ENCODE assay signal across 16 cellular contexts in the genomic region with DNA sequence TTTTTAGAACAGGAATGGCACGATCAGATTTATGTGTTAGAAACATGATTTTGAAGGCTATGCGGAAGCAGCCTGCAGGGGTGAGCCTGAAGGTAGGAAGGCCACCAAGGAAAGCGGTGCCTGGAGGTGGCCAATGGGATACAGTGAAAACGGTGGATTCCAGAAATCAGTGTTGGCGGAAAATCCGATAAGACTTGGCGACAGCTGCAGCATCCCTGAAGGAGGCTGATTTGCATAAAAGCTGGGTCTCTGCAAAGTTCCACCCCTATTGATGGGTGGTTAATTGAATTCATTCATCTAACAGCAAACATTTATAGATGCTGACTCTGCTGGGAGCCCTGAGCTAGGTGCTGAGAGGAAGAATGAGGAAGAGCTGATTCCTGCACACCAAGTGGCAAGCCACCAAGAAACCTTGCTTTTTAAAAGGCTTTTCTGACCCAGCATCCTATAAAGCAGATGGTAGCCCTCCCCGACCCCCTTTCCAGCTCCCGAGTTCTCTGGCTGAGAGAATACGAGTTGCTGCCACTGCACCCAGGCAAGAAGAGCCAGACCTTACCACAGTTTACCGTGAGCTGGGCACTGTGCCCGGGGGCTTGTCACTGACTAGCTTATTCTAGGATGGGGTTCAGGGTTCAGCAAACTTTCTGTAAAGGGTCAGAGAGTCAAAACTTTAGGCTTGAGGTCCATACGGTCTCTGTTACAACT.
"Had no signal": no experiment of that assay in that cellular context is flagged by ENCODE, and none has a peak within 500 bp of the region (broad histone marks: within the 10 kb centered on the region; RNA-seq: fewer than 3 reads in every experiment).

No MANE protein-coding gene starts in this region.

- H3K36me3 ChIP-seq: cardiac muscle cell, lower lobe of right lung, upper lobe of left lung had no signal

- H3K27ac ChIP-seq: cardiac muscle cell, hepatocyte, lower lobe of right lung, upper lobe of left lung had no signal

- H3K79me2 ChIP-seq: hepatocyte had no signal

- H2AFZ ChIP-seq: hepatocyte had no signal

- H3K4me2 ChIP-seq: hepatocyte had no signal

- H3K4me3 ChIP-seq: cardiac muscle cell, hepatocyte, lower lobe of right lung, mucosa of descending colon, upper lobe of left lung had no signal

- H3K9me3 Mint-ChIP-seq: activated CD4-positive, alpha-beta memory T cell treated with anti-CD3 and anti-CD28 coated beads for 36 hours; activated naive CD8-positive, alpha-beta T cell treated with anti-CD3 and anti-CD28 coated beads, Interleukin-2, amount 10 ng/mL, durations not matched to agents 7 days and 5 days; dendritic cell treated with granulocyte-macrophage colony-stimulating factor and Interleukin-4, amounts not matched to agents 40 ng/mL and 50 ng/mL, for 4 days; stimulated activated effector memory CD8-positive, alpha-beta T cell treated with anti-CD3 and anti-CD28 coated beads, Interleukin-12 subunit alpha, Interleukin-12 subunit beta, amount 100 ng/mL, for 72 hours had no signal

- H3K36me3 Mint-ChIP-seq: activated CD4-positive, alpha-beta memory T cell treated with anti-CD3 and anti-CD28 coated beads for 36 hours; activated naive CD8-positive, alpha-beta T cell treated with anti-CD3 and anti-CD28 coated beads, Interleukin-2, amount 10 ng/mL, durations not matched to agents 7 days and 5 days; immature natural killer cell; stimulated activated effector memory CD8-positive, alpha-beta T cell treated with anti-CD3 and anti-CD28 coated beads, Interleukin-12 subunit alpha, Interleukin-12 subunit beta, amount 100 ng/mL, for 72 hours had no signal

- H3K4me1 ChIP-seq: lower lobe of right lung, upper lobe of left lung had no signal

- H3K27me3 ChIP-seq: cardiac muscle cell, hepatocyte, upper lobe of left lung had no signal

- H3K4me3 Mint-ChIP-seq: activated CD4-positive, alpha-beta memory T cell treated with anti-CD3 and anti-CD28 coated beads for 36 hours; activated naive CD8-positive, alpha-beta T cell treated with anti-CD3 and anti-CD28 coated beads, Interleukin-2, amount 10 ng/mL, durations not matched to agents 7 days and 5 days; dendritic cell treated with granulocyte-macrophage colony-stimulating factor and Interleukin-4, amounts not matched to agents 40 ng/mL and 50 ng/mL, for 4 days; immature natural killer cell; stimulated activated effector memory CD8-positive, alpha-beta T cell treated with anti-CD3 and anti-CD28 coated beads, Interleukin-12 subunit alpha, Interleukin-12 subunit beta, amount 100 ng/mL, for 72 hours had no signal

- H3K9me3 ChIP-seq: lower lobe of right lung, mucosa of descending colon, upper lobe of left lung had no signal

- H3K27me3 Mint-ChIP-seq: activated naive CD8-positive, alpha-beta T cell treated with anti-CD3 and anti-CD28 coated beads, Interleukin-2, amount 10 ng/mL, durations not matched to agents 7 days and 5 days had no signal

- H3K27ac Mint-ChIP-seq: activated CD4-positive, alpha-beta memory T cell treated with anti-CD3 and anti-CD28 coated beads for 36 hours; activated naive CD8-positive, alpha-beta T cell treated with anti-CD3 and anti-CD28 coated beads, Interleukin-2, amount 10 ng/mL, durations not matched to agents 7 days and 5 days; stimulated activated effector memory CD8-positive, alpha-beta T cell treated with anti-CD3 and anti-CD28 coated beads, Interleukin-12 subunit alpha, Interleukin-12 subunit beta, amount 100 ng/mL, for 72 hours had no signal

- DNase-seq: activated naive CD4-positive, alpha-beta T cell treated with Interleukin-2 at 50 U/mL for 16 hours; activated naive CD8-positive, alpha-beta T cell treated with anti-CD3 and anti-CD28 coated beads, Interleukin-2, amount 10 ng/mL, durations not matched to agents 7 days and 5 days; activated T-cell treated with anti-CD3 and anti-CD28 coated beads, Interleukin-2, amount 50 U/mL, for 48 hours; amniotic stem cell; effector CD4-positive, alpha-beta T cell; immature natural killer cell; lower lobe of right lung; mucosa of descending colon; small intestine; stimulated activated CD4-positive, alpha-beta T cell treated with anti-CD3 and anti-CD28 coated beads, Interleukin-2, amount 100 ng/mL, for 24 hours; upper lobe of left lung had no signal

- H3K4me1 Mint-ChIP-seq: activated naive CD8-positive, alpha-beta T cell treated with anti-CD3 and anti-CD28 coated beads, Interleukin-2, amount 10 ng/mL, durations not matched to agents 7 days and 5 days; immature natural killer cell had no signal
